ENCODE assay signal across 17 cellular contexts in genomic region chr2:134259571-134259970, GRCh38. TPM values are rescaled to one million over a fixed set of nuclear protein-coding genes. Genes with fewer than 3 reads are reported as not detected.
DNase-seq lines count a peak whose midpoint lies in the region; ATAC-seq and TF ChIP-seq lines count a peak whose summit lies in the region.
"Had no signal": no experiment of that assay in that cellular context is flagged by ENCODE, and none has a peak within 500 bp of the region (broad histone marks: within the 10 kb centered on the region; RNA-seq: fewer than 3 reads in every experiment).

No MANE protein-coding gene starts in this region.

- no peak for ATAC-seq in CD8-positive, alpha-beta T cell
- ATAC-seq: left lung, SK-N-SH treated with all-trans-retinoic acid at 6 μM for 48 hours had no signal

- in situ Hi-C loops in transverse colon (cut with MboI; ENCODE audit: low pct_ligation_motif_present in 1 of 4, low pct_unique_long_range_greater_than_20kb in 1 of 4, low sequenced_read_pairs in 3 of 4): no loop called here

- H3K9ac ChIP-seq in SU-DHL-6 (ENCODE audit: low read length): no peak overlapping the region
- no peak overlapping the region for H3K9ac ChIP-seq in fibroblast of lung (ENCODE audit: insufficient read depth, low read length)

- H3K4me2 ChIP-seq in SU-DHL-6 (ENCODE audit: low read depth, low read length, poor library complexity, severe bottlenecking): no peak overlapping the region
- no peak overlapping the region for H3K4me2 ChIP-seq in fibroblast of lung (ENCODE audit: extremely low read depth, insufficient read depth, low read length)
- H3K4me2 ChIP-seq in osteoblast (ENCODE audit: insufficient read depth, low read length): no peak overlapping the region

- H3K27me3 Mint-ChIP-seq in CD8-positive, alpha-beta T cell (ENCODE audit: low read depth): no peaks in the 10 kb centered on the region

- no peak for TF ChIP-seq POLR2A in transverse colon (IDR thresholded peaks at IDR 0.05)

- no peak overlapping the region for H2AFZ ChIP-seq in SU-DHL-6 (ENCODE audit: low read depth, low read length, severe bottlenecking)
- H2AFZ ChIP-seq in fibroblast of lung (ENCODE audit: low read length): no peak overlapping the region
- H2AFZ ChIP-seq in osteoblast (ENCODE audit: low read length): peak overlapping the region; percentile 32

- POLR2A ChIA-PET in CD8-positive, alpha-beta T cell (lab: Charles Lee): no interaction called here
- POLR2A ChIA-PET in HEK293T (lab: Yijun Ruan, JAX): no interaction called here

- H4K20me1 ChIP-seq in SU-DHL-6 (ENCODE audit: low read depth, low read length): no peaks in the 10 kb centered on the region
- no peaks in the 10 kb centered on the region for H4K20me1 ChIP-seq in fibroblast of lung (ENCODE audit: control insufficient read depth, extremely low read depth, insufficient read depth, low read length)
- no peaks in the 10 kb centered on the region for H4K20me1 ChIP-seq in osteoblast (ENCODE audit: insufficient read depth, low read length)

- DNase-seq in CD8-positive, alpha-beta T cell: no peak
- DNase-seq in fibroblast of lung (ENCODE audit: low read depth in 2 of 2) (no peak), osteoblast (ENCODE audit: insufficient read length, low spot score, missing footprints) (no peak), HEK293T (ENCODE audit: extremely low spot score) (no peak), AML-193 (lab: John Stamatoyannopoulos, UW) (no peak), transverse colon (no peak)
- no peak for DNase-seq in stimulated activated CD8-positive, alpha-beta memory T cell treated with anti-CD3 and anti-CD28 coated beads, Interleukin-4, amount 100 ng/mL, for 48 hours
- DNase-seq: colonic mucosa, left lung, NCI-H1105 treated with DMSO at 0.1 percent for 48 hours, NCI-H345, stomach had no signal

- no peaks in the 10 kb centered on the region for H3K27me3 ChIP-seq in CD8-positive, alpha-beta T cell (ENCODE audit: insufficient read depth, low read length)
- H3K27me3 ChIP-seq in SU-DHL-6 (ENCODE audit: low read length) (no peaks in the 10 kb centered on the region), fibroblast of lung (ENCODE audit: control insufficient read depth, insufficient read depth, low read length) (no peaks in the 10 kb centered on the region), osteoblast (ENCODE audit: insufficient read depth, low read length) (no peaks in the 10 kb centered on the region), transverse colon (no peaks in the 10 kb centered on the region)
- H3K27me3 ChIP-seq: colonic mucosa, esophagus muscularis mucosa, left lung, stomach had no signal

- peaks cover 23% of the 10 kb centered on the region for H3F3A ChIP-seq in SU-DHL-6 (ENCODE audit: insufficient read depth)

- peaks cover 82% of the 10 kb centered on the region for H3K4me1 Mint-ChIP-seq in CD8-positive, alpha-beta T cell (ENCODE audit: low read depth)

- no peak overlapping the region for H3K27ac ChIP-seq in CD8-positive, alpha-beta T cell (ENCODE audit: low read depth, low read length)
- peak overlapping the region; percentile 85; the same call in 1 of the 2 replicates for H3K27ac ChIP-seq in SU-DHL-6 (ENCODE audit: low read depth, low read length)
- peak overlapping the region; percentile 31 for H3K27ac ChIP-seq in fibroblast of lung (ENCODE audit: insufficient read depth, low read length)
- H3K27ac ChIP-seq in osteoblast (ENCODE audit: low read depth, low read length): peak overlapping the region; percentile 86
- peak overlapping the region in 2 of 4 donors; percentile 9 to 32 for H3K27ac ChIP-seq in transverse colon

- TF ChIP-seq EP300 in transverse colon (IDR thresholded peaks at IDR 0.05; ENCODE audit: low read depth): no peak

- H3K27ac Mint-ChIP-seq in CD8-positive, alpha-beta T cell: peak overlapping the region; percentile 85

- no peaks in the 10 kb centered on the region for H3K9me3 Mint-ChIP-seq in CD8-positive, alpha-beta T cell

- H3K79me2 ChIP-seq in SU-DHL-6 (ENCODE audit: insufficient read depth, low read length) (peaks cover 5% of the 10 kb centered on the region; the same call in 1 of the 2 replicates), fibroblast of lung (ENCODE audit: control insufficient read depth, insufficient read depth, low read length) (peaks cover 35% of the 10 kb centered on the region), osteoblast (ENCODE audit: insufficient read depth, low read length) (peaks cover 26% of the 10 kb centered on the region)

- peaks cover 72% of the 10 kb centered on the region for H3K4me1 ChIP-seq in CD8-positive, alpha-beta T cell (ENCODE audit: insufficient read depth, low read length)
- H3K4me1 ChIP-seq in fibroblast of lung (ENCODE audit: control insufficient read depth, extremely low read depth, insufficient read depth, low read length) (peaks cover 33% of the 10 kb centered on the region), osteoblast (ENCODE audit: insufficient read depth, low read length) (peaks cover 36% of the 10 kb centered on the region), transverse colon (peaks cover 5 to 55% (median 14%) of the 10 kb centered on the region in 4 donors)
- H3K4me1 ChIP-seq: HAP-1 had no signal

- 89 to 90% methylated on average over 2 of the region's 2 CpGs for WGBS in transverse colon (ENCODE audit: low coverage in 1 of 2), 2 donors

- no peak overlapping the region for H3K4me3 ChIP-seq in CD8-positive, alpha-beta T cell (ENCODE audit: low read depth, low read length)
- no peak overlapping the region for H3K4me3 ChIP-seq in SU-DHL-6 (ENCODE audit: insufficient read depth, low read length, poor library complexity, severe bottlenecking)
- H3K4me3 ChIP-seq in fibroblast of lung (replicated peaks in 1 of 4; ENCODE audit: control extremely low read depth in 1 of 4, insufficient read depth in 1 of 4, low read depth in 3 of 4, low read length in 4 of 4): no peak overlapping the region
- H3K4me3 ChIP-seq in osteoblast (ENCODE audit: insufficient read depth, low read length): no peak overlapping the region
- H3K4me3 ChIP-seq in transverse colon: no peak overlapping the region
- H3K4me3 ChIP-seq: colonic mucosa, esophagus muscularis mucosa, HAP-1, left lung, skin epidermis, stomach had no signal

- CTCF ChIA-PET in CD8-positive, alpha-beta T cell (lab: Charles Lee): interaction anchor here (1.4 to 1.9 kb wide), 3 partner anchors 14 to 52 kb away, joined by 3 to 8 read pairs (median 7); no protein-coding TSS in a partner anchor
- CTCF ChIA-PET in HEK293T (lab: Yijun Ruan, JAX): no interaction called here

- no peaks in the 10 kb centered on the region for H3K9me3 ChIP-seq in CD8-positive, alpha-beta T cell (ENCODE audit: low read length)
- H3K9me3 ChIP-seq in SU-DHL-6 (ENCODE audit: insufficient read depth, low read length) (no peaks in the 10 kb centered on the region), fibroblast of lung (ENCODE audit: control insufficient read depth, insufficient read depth, low read depth, low read length) (no peaks in the 10 kb centered on the region), osteoblast (ENCODE audit: low read depth, low read length) (no peaks in the 10 kb centered on the region), transverse colon (no peaks in the 10 kb centered on the region)
- H3K9me3 ChIP-seq: colonic mucosa, esophagus muscularis mucosa, HAP-1, left lung, stomach had no signal

- H3K4me3 Mint-ChIP-seq in CD8-positive, alpha-beta T cell: peak overlapping the region; percentile 42

- no peak for TF ChIP-seq CTCF in CD8-positive, alpha-beta T cell (IDR thresholded peaks at IDR 0.05)
- no peak for TF ChIP-seq CTCF in SU-DHL-6 (IDR thresholded peaks at IDR 0.05; ENCODE audit: insufficient read depth, low read length, poor library complexity, severe bottlenecking)
- TF ChIP-seq CTCF in fibroblast of lung (conservative IDR thresholded peaks at IDR 0.05 in 1 of 2, IDR thresholded peaks at IDR 0.05 in 1 of 2; ENCODE audit: low read depth in 1 of 2, low read length in 2 of 2): no peak
- TF ChIP-seq CTCF in osteoblast (IDR thresholded peaks at IDR 0.05; ENCODE audit: extremely low read depth, low read depth, low read length): no peak
- TF ChIP-seq CTCF in transverse colon (IDR thresholded peaks at IDR 0.05): no peak

- peaks cover 8% of the 10 kb centered on the region for H3K36me3 Mint-ChIP-seq in CD8-positive, alpha-beta T cell

- H3K36me3 ChIP-seq in CD8-positive, alpha-beta T cell (ENCODE audit: insufficient read depth, low read length): no peaks in the 10 kb centered on the region
- H3K36me3 ChIP-seq in SU-DHL-6 (ENCODE audit: low read length) (no peaks in the 10 kb centered on the region), fibroblast of lung (ENCODE audit: control insufficient read depth, insufficient read depth, low read length) (no peaks in the 10 kb centered on the region), osteoblast (ENCODE audit: insufficient read depth, low read length) (no peaks in the 10 kb centered on the region), transverse colon (no peaks in the 10 kb centered on the region)
- H3K36me3 ChIP-seq: colonic mucosa, HAP-1 had no signal

- no peaks in the 10 kb centered on the region for H3K9me2 ChIP-seq in SU-DHL-6 (replicated peaks; ENCODE audit: insufficient read depth, low read length)

- intact Hi-C loops in CD8-positive, alpha-beta T cell (cut with DNase I, micrococcal nuclease): loop anchor here (5.0 kb wide), 1 partner anchor 33 kb away; no protein-coding TSS in a partner anchor
- intact Hi-C loops in transverse colon (cut with DNase I; ENCODE audit: low total_unique reads): no loop called here

TF ChIP-seq in HEK293T, 16 proteins besides CTCF, POLR2A, EP300 and RAD21 (continues in another document):
- TF ChIP-seq BHLHE40 (IDR thresholded peaks at IDR 0.05; ENCODE audit: borderline replicate concordance) (no peak), CTBP1 (IDR thresholded peaks at IDR 0.05; ENCODE audit: borderline replicate concordance) (no peak), TARDBP (IDR thresholded peaks at IDR 0.05) (no peak), HDGF (IDR thresholded peaks at IDR 0.05; ENCODE audit: borderline replicate concordance) (no peak), L3MBTL2 (conservative IDR thresholded peaks at IDR 0.05) (no peak), SP1 (IDR thresholded peaks at IDR 0.05) (no peak), LEF1 (IDR thresholded peaks at IDR 0.05; ENCODE audit: borderline replicate concordance) (no peak)
- TF ChIP-seq, protein P1, sequence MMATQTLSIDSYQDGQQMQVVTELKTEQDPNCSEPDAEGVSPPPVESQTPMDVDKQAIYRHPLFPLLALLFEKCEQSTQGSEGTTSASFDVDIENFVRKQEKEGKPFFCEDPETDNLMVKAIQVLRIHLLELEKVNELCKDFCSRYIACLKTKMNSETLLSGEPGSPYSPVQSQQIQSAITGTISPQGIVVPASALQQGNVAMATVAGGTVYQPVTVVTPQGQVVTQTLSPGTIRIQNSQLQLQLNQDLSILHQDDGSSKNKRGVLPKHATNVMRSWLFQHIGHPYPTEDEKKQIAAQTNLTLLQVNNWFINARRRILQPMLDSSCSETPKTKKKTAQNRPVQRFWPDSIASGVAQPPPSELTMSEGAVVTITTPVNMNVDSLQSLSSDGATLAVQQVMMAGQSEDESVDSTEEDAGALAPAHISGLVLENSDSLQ (IDR thresholded peaks at IDR 0.05): no peak

RNA-seq across cellular contexts. Expression of gene MGAT5, which starts 5.7 kb away (rescaled TPM):
- 10 to 100 TPM; 49.6 to 52.9 TPM for total RNA-seq in CD8-positive, alpha-beta T cell
- 75.0 and 301 TPM in 2 replicates for total RNA-seq in fibroblast of lung
- polyA plus RNA-seq in fibroblast of lung: 102 and 270 TPM in 2 replicates
- 70.3 and 192 TPM in 2 replicates for polyA plus RNA-seq in fibroblast of lung (2012)
- 167 and 577 TPM in 2 replicates for polyA minus RNA-seq in fibroblast of lung (ENCODE audit: low replicate concordance)
- total RNA-seq in osteoblast: 28.3 and 29.7 TPM in 2 replicates
- 10 to 100 TPM; 23.6 to 67.6 (median 55.2) TPM for total RNA-seq in transverse colon
